ENCODE assay signal across 23 cellular contexts in the genomic region with DNA sequence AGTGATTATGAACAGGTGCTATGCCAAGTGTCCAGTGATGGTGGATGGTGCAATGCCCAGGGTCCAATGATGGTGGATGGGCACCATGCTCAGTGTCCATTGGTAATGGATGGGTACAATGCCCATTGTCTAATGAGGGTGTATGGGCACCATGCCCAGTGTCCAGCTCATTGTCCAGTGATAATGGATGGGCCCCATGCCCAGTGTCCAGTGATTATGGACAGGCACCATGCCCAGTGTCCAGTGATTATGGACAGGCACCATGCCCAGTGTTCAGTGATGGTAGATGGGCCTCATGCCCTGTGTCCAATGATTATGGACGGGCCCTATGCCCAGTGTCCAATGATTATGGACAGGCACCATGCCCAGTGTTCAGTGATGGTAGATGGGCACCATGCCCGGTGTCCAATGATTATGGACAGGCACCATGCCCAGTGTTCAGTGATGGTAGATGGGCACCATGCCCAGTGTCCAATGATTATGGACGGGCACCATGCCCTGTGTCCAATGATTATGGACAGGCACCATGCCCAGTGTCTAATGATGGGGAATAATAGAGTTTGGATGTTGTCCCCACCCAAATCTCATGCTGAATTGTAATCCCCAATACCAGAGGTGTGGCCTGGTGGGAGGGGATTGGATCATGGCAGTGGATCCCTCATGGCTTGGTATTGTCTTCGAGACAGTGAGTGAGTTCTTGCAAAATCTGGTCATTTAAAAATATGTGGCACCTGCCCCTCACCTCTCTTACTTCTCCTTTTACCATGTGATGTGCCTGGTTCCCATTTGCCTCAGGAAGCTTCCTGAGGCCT.
DNase-seq lines count a peak whose midpoint lies in the region; ATAC-seq, FAIRE-seq and TF ChIP-seq lines count a peak whose summit lies in the region.
"Had no signal": no experiment of that assay in that cellular context is flagged by ENCODE, and none has a peak within 500 bp of the region (broad histone marks: within the 10 kb centered on the region; RNA-seq: fewer than 3 reads in every experiment).

No MANE protein-coding gene starts in this region.

- 31 to 41% methylated on average over 4 of the region's 4 CpGs for WGBS in pancreas, 2 donors
- 21% methylated on average over 2 of the region's 4 CpGs for WGBS in SK-N-SH (ENCODE audit: low lambda C conversion rate)

- no peak for TF ChIP-seq EP300 in SK-N-SH (IDR thresholded peaks at IDR 0.05; ENCODE audit: borderline replicate concordance in 1 of 2, low read depth in 1 of 2, low read length in 1 of 2)

- CTCF ChIA-PET in SK-N-SH (lab: Yijun Ruan, JAX), result interaction anchor here (1.0 kb wide), 1 partner anchor 9 kb away, joined by 4 read pairs; no protein-coding TSS in a partner anchor

- DNase-seq in G401 (ENCODE audit: low spot score) (peak; percentile 11), MV-4-11 (lab: John Stamatoyannopoulos, UW) (peak; percentile 11), SKM-1 treated with dmso at 0.1 percent for 144 hours (lab: John Stamatoyannopoulos, UW; ENCODE audit: unreplicated experiment) (peak; percentile 27), pancreas (peak in 4 of 6 donors; percentile 33 to 64 (median 58)), SK-N-SH (no peak), mesenteric fat pad (ENCODE audit: low spot score) (no peak), T1000 (lab: John Stamatoyannopoulos, UW) (no peak)
- DNase-seq: activated B cell treated with CpG ODN at 0.5 μM for 24 hours; activated CD4-positive, alpha-beta T cell treated with anti-CD3 and anti-CD28 coated beads, Interleukin-2, amount 50 U/mL, for 4 hours; activated naive CD4-positive, alpha-beta T cell treated with anti-CD3 and anti-CD28 coated beads, Interleukin-2, amount 10 ng/mL, durations not matched to agents 7 days and 5 days; central memory CD4-positive, alpha-beta T cell; EL; IMR-90; islet precursor cell; mammary epithelial cell; NCI-H1694 treated with DMSO at 0.1 percent for 48 hours; NCI-H2227 treated with DMSO at 0.1 percent for 48 hours; psoas muscle had no signal

- H3K9ac ChIP-seq in SK-N-SH, result no peak overlapping the region

- H3K4me3 ChIP-seq in pancreas (no peak overlapping the region), SK-N-SH (ENCODE audit: low read depth in 2 of 2, low read length in 1 of 2) (no peak overlapping the region)
- H3K4me3 ChIP-seq: psoas muscle, suprapubic skin, vagina had no signal

- H3K4me1 ChIP-seq in pancreas (no peaks in the 10 kb centered on the region), SK-N-SH (ENCODE audit: control insufficient read depth in 1 of 2, insufficient read depth in 2 of 2, low read depth in 1 of 2, low read length in 1 of 2) (no peaks in the 10 kb centered on the region; a peak in 1 of 4 replicates)
- H3K4me1 ChIP-seq: psoas muscle, suprapubic skin, vagina had no signal

- H3K36me3 ChIP-seq in pancreas (no peaks in the 10 kb centered on the region), SK-N-SH (replicated peaks in 1 of 2; ENCODE audit: control insufficient read depth in 1 of 2, insufficient read depth in 2 of 2, low read length in 1 of 2) (no peaks in the 10 kb centered on the region)
- H3K36me3 ChIP-seq: suprapubic skin, vagina had no signal

- no peaks in the 10 kb centered on the region for H4K20me1 ChIP-seq in SK-N-SH (ENCODE audit: insufficient read depth)

- intact Hi-C loops in pancreas (cut with DNase I), result no loop called here

- H3F3A ChIP-seq in SK-N-SH (replicated peaks; ENCODE audit: insufficient read depth), result no peaks in the 10 kb centered on the region

- no peak for TF ChIP-seq RAD21 in SK-N-SH (IDR thresholded peaks at IDR 0.05; ENCODE audit: low read length)

- POLR2A ChIA-PET in SK-N-SH (lab: Yijun Ruan, JAX), result no interaction called here

- TF ChIP-seq CTCF in pancreas (IDR thresholded peaks at IDR 0.05) (no peak), SK-N-SH (IDR thresholded peaks at IDR 0.05) (no peak)

- ATAC-seq in pancreas, result peak in 2 of 4 donors; percentile 55 to 70
- ATAC-seq: psoas muscle; stimulated activated effector memory CD8-positive, alpha-beta T cell treated with anti-CD3 and anti-CD28 coated beads, Interleukin-12 subunit alpha, Interleukin-12 subunit beta, amount 100 ng/mL, for 72 hours had no signal

- H3K9me3 ChIP-seq in pancreas (no peaks in the 10 kb centered on the region), SK-N-SH (no peaks in the 10 kb centered on the region)
- H3K9me3 ChIP-seq: psoas muscle, suprapubic skin, vagina had no signal

- no peak overlapping the region for H3K4me2 ChIP-seq in SK-N-SH

- H2AFZ ChIP-seq in SK-N-SH (ENCODE audit: low read depth), result no peak overlapping the region

- FAIRE-seq in pancreas (lab: Jason Lieb, UNC), result no peak
- FAIRE-seq: GM19239 had no signal

- H3K79me2 ChIP-seq in SK-N-SH (ENCODE audit: insufficient read depth), result no peaks in the 10 kb centered on the region

- no peak overlapping the region for H3K27ac ChIP-seq in pancreas
- H3K27ac ChIP-seq in SK-N-SH (ENCODE audit: low read depth in 2 of 2, low read length in 1 of 2), result no peak overlapping the region
- H3K27ac ChIP-seq: C4-2B, psoas muscle, suprapubic skin, vagina had no signal

- in situ Hi-C loops in G401 (cut with HindIII; ENCODE audit: low sequenced_read_pairs), result no loop called here

- H3K9me2 ChIP-seq in SK-N-SH, result no peaks in the 10 kb centered on the region

- H3K27me3 ChIP-seq in pancreas (no peaks in the 10 kb centered on the region), SK-N-SH (ENCODE audit: insufficient read depth) (no peaks in the 10 kb centered on the region; the same call in 1 of the 2 replicates)
- H3K27me3 ChIP-seq: vagina had no signal

TF ChIP-seq in SK-N-SH, 30 proteins besides CTCF, POLR2A, EP300 and RAD21:
- TF ChIP-seq NFIC (IDR thresholded peaks at IDR 0.05; ENCODE audit: borderline replicate concordance), result no peak
- TF ChIP-seq ZBTB33 (IDR thresholded peaks at IDR 0.05; ENCODE audit: borderline replicate concordance, low read depth), result no peak
- TF ChIP-seq TAF1 (IDR thresholded peaks at IDR 0.05; ENCODE audit: borderline replicate concordance, low read depth, low read length), result no peak
- TF ChIP-seq SIN3A (IDR thresholded peaks at IDR 0.05; ENCODE audit: borderline replicate concordance, low read depth, low read length), result no peak
- no peak for TF ChIP-seq RCOR1 (IDR thresholded peaks at IDR 0.05; ENCODE audit: low read length)
- TF ChIP-seq IRF3 (IDR thresholded peaks at IDR 0.05; ENCODE audit: low read depth, low read length), result no peak
- TF ChIP-seq MEF2A (IDR thresholded peaks at IDR 0.05; ENCODE audit: borderline replicate concordance, low read depth), result no peak
- TF ChIP-seq ELF1 (IDR thresholded peaks at IDR 0.05), result no peak
- TF ChIP-seq JUND (IDR thresholded peaks at IDR 0.05), result no peak
- no peak for TF ChIP-seq MAX (IDR thresholded peaks at IDR 0.05; ENCODE audit: low read depth)
- no peak for TF ChIP-seq CHD2 (IDR thresholded peaks at IDR 0.05; ENCODE audit: low read length, partially characterized antibody)
- no peak for TF ChIP-seq NRF1 (IDR thresholded peaks at IDR 0.05; ENCODE audit: low read depth, low read length)
- no peak for TF ChIP-seq SMC3 (IDR thresholded peaks at IDR 0.05; ENCODE audit: low read depth, low read length)

Comparison
In these comparisons a context has a peak if more than half of its experiments do, and no peak if none do; other contexts are left out.
1. DNase-seq: peak in G401 (single experiment), MV-4-11 (single experiment), SKM-1 treated with dmso at 0.1 percent for 144 hours (single experiment) and pancreas (4 of 6); none in SK-N-SH (single experiment), mesenteric fat pad (single experiment) and T1000 (single experiment).